ENCODE assay signal across 8 cellular contexts in the genomic region with DNA sequence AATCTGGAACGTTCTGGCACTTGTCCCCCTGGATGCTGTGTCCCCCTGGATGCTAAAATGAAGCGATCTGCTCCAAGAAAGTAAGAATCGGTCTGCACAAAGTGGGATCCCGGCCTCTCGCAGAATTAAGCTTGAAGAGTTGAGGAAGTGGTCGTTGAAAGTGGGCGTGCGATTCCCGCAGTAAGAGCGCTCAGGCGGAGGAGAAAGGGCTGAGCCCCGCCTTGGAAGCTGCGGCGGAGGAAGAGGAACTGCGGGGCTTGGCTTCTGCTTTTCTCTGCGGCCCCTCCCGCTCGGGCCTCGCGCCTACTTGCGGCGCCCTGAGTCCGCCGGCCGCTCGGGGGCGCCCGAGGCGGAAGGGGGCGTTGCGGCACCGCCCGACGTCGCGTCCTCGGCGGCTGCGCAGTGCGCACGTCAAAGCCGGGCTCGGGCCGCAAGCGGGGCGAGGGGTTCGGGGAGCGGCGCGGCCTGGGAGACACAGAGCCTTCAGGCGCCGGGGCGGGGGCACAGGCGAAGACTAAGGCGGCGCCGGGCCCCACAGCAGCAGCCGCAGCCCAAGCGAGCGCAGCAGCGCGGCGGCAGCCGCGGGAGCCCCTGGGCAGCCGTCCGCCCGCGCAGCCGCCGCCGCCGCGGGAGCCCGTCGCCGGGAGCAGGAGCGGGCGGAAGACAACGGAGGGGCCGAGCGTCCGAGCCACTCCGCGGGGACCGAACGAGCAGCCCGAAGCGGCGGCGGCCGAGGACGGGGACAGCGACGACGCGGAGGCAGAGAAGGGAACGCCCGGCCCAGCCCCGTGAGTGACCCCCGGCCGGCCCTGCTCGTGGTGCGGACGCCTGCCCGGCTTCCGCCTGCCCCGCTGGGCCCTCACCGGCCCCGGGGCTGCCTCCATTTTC. TPM values are rescaled to one million over a fixed set of nuclear protein-coding genes. Genes with fewer than 3 reads are reported as not detected.
DNase-seq lines count a peak whose midpoint lies in the region; ATAC-seq and TF ChIP-seq lines count a peak whose summit lies in the region.

TSS of gene CAB39 (plus strand) at position 400 of the 888 bp plus-strand sequence. CDS start 47,160 bp downstream, outside the sequence.

- H3K4me3 ChIP-seq in endodermal cell (ENCODE audit: low read length) = peak within 1 kb of the TSS; percentile 93
- peak within 1 kb of the TSS; percentile 88 for H3K4me3 ChIP-seq in mesodermal cell (ENCODE audit: extremely low read depth, insufficient read depth, low read length, poor library complexity, severe bottlenecking)

- WGBS in endodermal cell (ENCODE audit: insufficient coverage in 1 of 2, insufficient read length in 1 of 2), 2 experiments = 1 to 6% methylated on average over 9 to 110 of the region's 110 CpGs
- WGBS in mesodermal cell (ENCODE audit: insufficient coverage in 2 of 2), 2 experiments = 1% methylated on average over 91 to 104 of the region's 110 CpGs

- no peaks in the 10 kb centered on the region for H3K9me3 Mint-ChIP-seq in activated CD8-positive, alpha-beta memory T cell treated with anti-CD3 and anti-CD28 coated beads, Interleukin-2, amount 10 ng/mL, durations not matched to agents 7 days and 5 days (ENCODE audit: low read depth)
- no peaks in the 10 kb centered on the region for H3K9me3 Mint-ChIP-seq in endodermal cell

- H3K36me3 ChIP-seq in endodermal cell (ENCODE audit: control insufficient read depth, insufficient read depth, low read length) = peaks cover 9% of the 10 kb centered on the region
- peaks cover 10% of the 10 kb centered on the region for H3K36me3 ChIP-seq in mesodermal cell (ENCODE audit: control insufficient read depth, insufficient read depth, low read length)

- H3K27ac Mint-ChIP-seq in activated CD8-positive, alpha-beta memory T cell treated with anti-CD3 and anti-CD28 coated beads, Interleukin-2, amount 10 ng/mL, durations not matched to agents 7 days and 5 days = peak within 1 kb of the TSS; percentile 96
- H3K27ac Mint-ChIP-seq in endodermal cell = peak within 1 kb of the TSS; percentile 94

- DNase-seq in COR-L47 (lab: John Stamatoyannopoulos, UW) (peak; percentile 65), HT1080 (ENCODE audit: low read depth) (peak; percentile 88), NOMO-1 treated with dmso at 0.1 percent for 144 hours (lab: John Stamatoyannopoulos, UW; ENCODE audit: unreplicated experiment) (peak; percentile 97), endodermal cell (peak; percentile 94)
- peak; percentile 89 for DNase-seq in activated CD8-positive, alpha-beta memory T cell treated with anti-CD3 and anti-CD28 coated beads, Interleukin-2, amount 10 ng/mL, durations not matched to agents 7 days and 5 days
- peak; percentile 72 to 81 for DNase-seq in stimulated activated CD8-positive, alpha-beta memory T cell treated with anti-CD3 and anti-CD28 coated beads, Interleukin-15, amount 100 ng/mL, for 4 hours (ENCODE audit: low read depth in 2 of 2)

- peaks cover 42% of the 10 kb centered on the region for H3K4me1 Mint-ChIP-seq in activated CD8-positive, alpha-beta memory T cell treated with anti-CD3 and anti-CD28 coated beads, Interleukin-2, amount 10 ng/mL, durations not matched to agents 7 days and 5 days
- H3K4me1 Mint-ChIP-seq in endodermal cell = peaks cover 26% of the 10 kb centered on the region

- H3K4me3 Mint-ChIP-seq in activated CD8-positive, alpha-beta memory T cell treated with anti-CD3 and anti-CD28 coated beads, Interleukin-2, amount 10 ng/mL, durations not matched to agents 7 days and 5 days = peak within 1 kb of the TSS; percentile 97
- H3K4me3 Mint-ChIP-seq in endodermal cell = peak within 1 kb of the TSS; percentile 80

- peaks cover 26% of the 10 kb centered on the region for H3K36me3 Mint-ChIP-seq in activated CD8-positive, alpha-beta memory T cell treated with anti-CD3 and anti-CD28 coated beads, Interleukin-2, amount 10 ng/mL, durations not matched to agents 7 days and 5 days
- H3K36me3 Mint-ChIP-seq in endodermal cell (ENCODE audit: low read depth) = peaks cover 9% of the 10 kb centered on the region

- peak within 1 kb of the TSS; percentile 68 for H3K9ac ChIP-seq in endodermal cell (ENCODE audit: extremely low read depth, low read length, poor library complexity, severe bottlenecking)

- peaks cover 5% of the 10 kb centered on the region for H3K4me1 ChIP-seq in endodermal cell (ENCODE audit: control insufficient read depth, insufficient read depth, low read length)
- peaks cover 17% of the 10 kb centered on the region for H3K4me1 ChIP-seq in mesodermal cell (ENCODE audit: control insufficient read depth, insufficient read depth, low read length, poor library complexity, severe bottlenecking)

- no peaks in the 10 kb centered on the region for H3K27me3 Mint-ChIP-seq in activated CD8-positive, alpha-beta memory T cell treated with anti-CD3 and anti-CD28 coated beads, Interleukin-2, amount 10 ng/mL, durations not matched to agents 7 days and 5 days
- peaks cover 6% of the 10 kb centered on the region for H3K27me3 Mint-ChIP-seq in endodermal cell (ENCODE audit: insufficient read depth)

- H3K9me3 ChIP-seq in endodermal cell (ENCODE audit: control insufficient read depth, low read length) (no peaks in the 10 kb centered on the region), mesodermal cell (ENCODE audit: control insufficient read depth, low read length) (no peaks in the 10 kb centered on the region)

- ATAC-seq in GM21360 (IDR thresholded peaks at IDR 0.05; ENCODE audit: unreplicated experiment) = peak; percentile 83
- ATAC-seq in activated CD8-positive, alpha-beta memory T cell treated with anti-CD3 and anti-CD28 coated beads, Interleukin-2, amount 10 ng/mL, durations not matched to agents 7 days and 5 days = peak; percentile 88

- H3K27me3 ChIP-seq in endodermal cell (ENCODE audit: control insufficient read depth, insufficient read depth, low read length, poor library complexity, severe bottlenecking) = no peaks in the 10 kb centered on the region

- CTCF ChIA-PET in activated CD8-positive, alpha-beta memory T cell treated with anti-CD3 and anti-CD28 coated beads, Interleukin-2, amount 10 ng/mL, durations not matched to agents 7 days and 5 days (lab: Charles Lee) = interaction anchor here (0.7 to 4.1 kb wide), 20 partner anchors 9 to 553 kb away, joined by 3 to 47 read pairs (median 4); no protein-coding TSS in a partner anchor

- H3K27ac ChIP-seq in endodermal cell (ENCODE audit: low read depth, low read length) (peak within 1 kb of the TSS; percentile 6), mesodermal cell (ENCODE audit: low read depth, low read length, severe bottlenecking) (peak within 1 kb of the TSS; percentile 89)

- peak; percentile 91 for TF ChIP-seq CTCF in endodermal cell (conservative IDR thresholded peaks at IDR 0.05)

RNA-seq across cellular contexts. Expression of gene CAB39, which starts in this region (rescaled TPM):
- total RNA-seq in HT1080 (2014; rRNA removed; shearing (Covaris generic)) = 41.9 and 49.1 TPM in 2 replicates
- polyA plus RNA-seq in HT1080 (2015; cell fraction: cytosol; rRNA removed) = 51.5 and 60.7 TPM in 2 replicates
- 44.3 and 46.4 TPM in 2 replicates for polyA plus RNA-seq in HT1080 (2015; cell fraction: nucleus; rRNA removed)
- 100 to 1,000 TPM; 148 to 174 TPM for total RNA-seq in activated CD8-positive, alpha-beta memory T cell treated with anti-CD3 and anti-CD28 coated beads, Interleukin-2, amount 10 ng/mL, durations not matched to agents 7 days and 5 days
- total RNA-seq in endodermal cell = 10 to 100 TPM; 41.4 to 48.4 TPM
- 49.7 TPM for polyA plus RNA-seq in endodermal cell (2013, experiment 1 of 2)
- polyA plus RNA-seq in endodermal cell (2013, experiment 2 of 2) = 46.8 TPM
- 49.2 TPM for polyA plus RNA-seq in mesodermal cell (2013, experiment 1 of 2)
- 54.5 TPM for polyA plus RNA-seq in mesodermal cell (2013, experiment 2 of 2)

Comparison
In these comparisons a context has a peak if more than half of its experiments do, and no peak if none do; other contexts are left out.
1. Peak in every context shown above with its lines: DNase-seq, ATAC-seq, H3K4me3 ChIP-seq and H3K27ac ChIP-seq.